ENCODE assay signal across 1 cellular context in genomic region chr17:2064980-2065785, GRCh38.
TF ChIP-seq lines count a peak whose summit lies in the region.

No MANE protein-coding gene starts in this region.

TF ChIP-seq in GM12878, 131 proteins besides CTCF, POLR2A, EP300 and RAD21 (continued from another document):
- TF ChIP-seq ZBTB33 (IDR thresholded peaks at IDR 0.05) (no peak), NFXL1 (IDR thresholded peaks at IDR 0.05; ENCODE audit: borderline replicate concordance) (no peak), ZBTB4 (CRISPR knock-in tag; IDR thresholded peaks at IDR 0.05) (no peak), RBBP5 (conservative IDR thresholded peaks at IDR 0.05) (no peak), ESRRA (IDR thresholded peaks at IDR 0.05; ENCODE audit: low read length) (no peak), CEBPZ (IDR thresholded peaks at IDR 0.05; ENCODE audit: low read depth, low read length) (no peak), EZH2 (IDR thresholded peaks at IDR 0.05; ENCODE audit: borderline replicate concordance, control insufficient read depth, low read depth, low read length) (no peak), BCL11A (IDR thresholded peaks at IDR 0.05; ENCODE audit: low read depth, low read length) (peak; percentile 9; the same call in 1 of the 2 replicates)
